ENCODE assay signal across 27 cellular contexts in the genomic region with DNA sequence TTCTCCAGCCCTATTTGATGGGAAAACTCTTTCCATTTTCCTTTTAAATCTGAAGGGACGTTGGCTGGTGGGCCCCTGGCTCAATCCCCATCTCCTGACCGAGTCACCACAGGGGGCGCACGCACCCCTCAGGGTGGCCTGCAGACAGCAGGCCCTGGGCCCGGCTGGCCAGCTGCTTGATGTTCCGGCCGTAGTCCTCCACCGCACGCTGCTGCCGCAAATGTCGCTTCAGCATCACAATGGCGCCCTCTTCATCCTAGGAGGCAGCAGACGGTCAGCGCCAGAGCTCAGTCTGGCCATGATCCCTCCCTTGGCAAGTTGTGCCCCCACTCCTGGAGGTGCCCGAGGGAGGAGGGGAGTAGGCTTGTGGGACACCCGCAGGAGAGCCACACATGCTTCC.
"Had no signal": no experiment of that assay in that cellular context is flagged by ENCODE, and none has a peak within 500 bp of the region (broad histone marks: within the 10 kb centered on the region; RNA-seq: fewer than 3 reads in every experiment).

No MANE protein-coding gene starts in this region.

- H3K36me3 Mint-ChIP-seq: naive B cell; natural killer cell treated with Interleukin-12 subunit alpha and Interleukin-12 subunit beta and Interleukin-15 and Interleukin-18, amount 100 ng/mL, for 72 hours; stimulated activated effector memory CD8-positive, alpha-beta T cell treated with anti-CD3 and anti-CD28 coated beads, Interleukin-12 subunit alpha, Interleukin-12 subunit beta, amount 100 ng/mL, for 72 hours had no signal

- H3K4me2 ChIP-seq: hepatocyte, smooth muscle cell had no signal

- DNase-seq: dorsolateral prefrontal cortex; effector CD4-positive, alpha-beta T cell; foreskin fibroblast; gastrocnemius medialis; head of caudate nucleus; kidney; mesenchymal stem cell; mucosa of descending colon; naive B cell; right lobe of liver; stimulated activated CD4-positive, alpha-beta T cell treated with anti-CD3 and anti-CD28 coated beads, Interleukin-2, amount 100 ng/mL, for 24 hours; stimulated activated CD4-positive, alpha-beta T cell treated with anti-CD3 and anti-CD28 coated beads, Interleukin-4, amount 100 ng/mL, for 24 hours; stimulated activated naive CD4-positive, alpha-beta T cell treated with Interleukin-2 at 50 U/mL for 16 hours; stomach; thyroid gland; trophoblast cell had no signal

- H3K27me3 ChIP-seq: dorsolateral prefrontal cortex, gastrocnemius medialis, hepatocyte, left lung, right lobe of liver, stomach, thyroid gland had no signal

- H3K36me3 ChIP-seq: left lung, right lobe of liver, stomach, thyroid gland had no signal

- H3K4me1 ChIP-seq: left lung, thyroid gland had no signal

- H3K9me3 ChIP-seq: gastrocnemius medialis, left lung, mucosa of descending colon, right lobe of liver, stomach, thyroid gland had no signal

- H3K27me3 Mint-ChIP-seq: natural killer cell treated with Interleukin-12 subunit alpha and Interleukin-12 subunit beta and Interleukin-15 and Interleukin-18, amount 100 ng/mL, for 72 hours had no signal

- H3K9me3 Mint-ChIP-seq: mesothelial cell of epicardium; naive B cell; natural killer cell treated with Interleukin-12 subunit alpha and Interleukin-12 subunit beta and Interleukin-15 and Interleukin-18, amount 100 ng/mL, for 72 hours; neural crest cell; stimulated activated effector memory CD8-positive, alpha-beta T cell treated with anti-CD3 and anti-CD28 coated beads, Interleukin-12 subunit alpha, Interleukin-12 subunit beta, amount 100 ng/mL, for 72 hours had no signal

- H3K79me2 ChIP-seq: hepatocyte had no signal

- H2AFZ ChIP-seq: hepatocyte, parathyroid adenoma had no signal

- H3K9ac ChIP-seq: parathyroid adenoma had no signal

- H3K27ac ChIP-seq: gastrocnemius medialis, hepatocyte, left lung, parathyroid adenoma, right lobe of liver, stomach, thyroid gland had no signal

- H3K27ac Mint-ChIP-seq: mesothelial cell of epicardium; naive B cell; natural killer cell treated with Interleukin-12 subunit alpha and Interleukin-12 subunit beta and Interleukin-15 and Interleukin-18, amount 100 ng/mL, for 72 hours; progenitor cell of endocrine pancreas; stimulated activated effector memory CD8-positive, alpha-beta T cell treated with anti-CD3 and anti-CD28 coated beads, Interleukin-12 subunit alpha, Interleukin-12 subunit beta, amount 100 ng/mL, for 72 hours had no signal

- H3K4me1 Mint-ChIP-seq: naive B cell, neural crest cell had no signal

- FAIRE-seq: colon, kidney had no signal

- H3K4me3 Mint-ChIP-seq: mesothelial cell of epicardium; naive B cell; natural killer cell treated with Interleukin-12 subunit alpha and Interleukin-12 subunit beta and Interleukin-15 and Interleukin-18, amount 100 ng/mL, for 72 hours; neural crest cell; stimulated activated effector memory CD8-positive, alpha-beta T cell treated with anti-CD3 and anti-CD28 coated beads, Interleukin-12 subunit alpha, Interleukin-12 subunit beta, amount 100 ng/mL, for 72 hours had no signal

- ATAC-seq: esophagus mucosa; gastrocnemius medialis; left lung; mucosa of descending colon; natural killer cell treated with Interleukin-12 subunit alpha and Interleukin-12 subunit beta and Interleukin-15 and Interleukin-18, amount 100 ng/mL, for 72 hours; right lobe of liver; stimulated activated effector memory CD8-positive, alpha-beta T cell treated with anti-CD3 and anti-CD28 coated beads, Interleukin-12 subunit alpha, Interleukin-12 subunit beta, amount 100 ng/mL, for 72 hours had no signal

- H3K4me3 ChIP-seq: dorsolateral prefrontal cortex, gastrocnemius medialis, hepatocyte, left lung, mucosa of descending colon, right lobe of liver, smooth muscle cell, stomach, thyroid gland had no signal
